In the genomic region with DNA sequence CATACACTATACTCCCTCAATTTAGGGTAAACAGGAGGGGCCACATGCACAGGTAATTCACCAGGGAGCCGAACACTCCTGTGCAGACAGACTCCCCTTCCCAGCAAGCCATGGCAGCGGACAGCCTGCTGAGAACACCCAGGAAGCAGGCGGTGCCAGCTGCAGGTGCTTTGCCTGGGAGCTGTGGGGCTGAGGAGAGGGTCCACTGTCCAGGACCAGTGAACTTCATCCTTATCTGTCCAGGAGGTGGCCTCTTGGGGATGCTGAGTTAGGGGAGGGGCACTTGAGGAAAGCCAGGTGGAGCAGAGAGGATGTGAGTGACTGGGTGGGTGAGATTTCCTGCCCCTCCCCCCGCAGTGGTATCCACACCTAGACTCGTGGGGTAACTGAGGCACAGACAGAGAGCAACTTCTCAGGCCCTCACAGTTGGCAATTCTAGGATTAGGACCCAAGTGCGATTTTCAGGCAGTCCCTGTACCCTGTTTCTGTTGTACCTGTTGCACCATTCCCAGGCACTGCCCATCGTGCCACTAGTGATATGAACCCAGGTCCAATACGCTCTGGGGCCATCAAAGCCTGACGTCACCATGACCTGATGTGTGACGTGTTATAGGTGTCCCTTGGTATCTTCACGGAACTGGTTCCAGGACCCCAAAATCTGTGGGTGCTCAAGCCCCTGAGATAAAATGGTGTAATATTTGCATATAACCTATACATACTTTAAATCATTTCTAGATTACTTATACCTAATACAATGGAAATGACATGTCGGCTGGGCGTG, we compare ENCODE assay signal across 7 cellular contexts. TPM values are rescaled to one million over a fixed set of nuclear protein-coding genes. Genes with fewer than 3 reads are reported as not detected.
DNase-seq lines count a peak whose midpoint lies in the region; ATAC-seq and TF ChIP-seq lines count a peak whose summit lies in the region.

No MANE protein-coding gene starts in this region.

- peak overlapping the region in 1 of 2 donors; percentile 87 for H3K9ac ChIP-seq in stomach smooth muscle (ENCODE audit: low read length in 2 of 2)

- DNase-seq in HFFc6 (no peak), immature natural killer cell (no peak), epidermal melanocyte (ENCODE audit: insufficient read length, low spot score) (no peak), NCI-H2107 (lab: John Stamatoyannopoulos, UW) (no peak)

- H3K36me3 Mint-ChIP-seq in HFFc6 (ENCODE audit: low read depth) (0 out of 2 replicates have a peak, but pooled peaks cover 4% of the 10 kb centered on the region), immature natural killer cell (no peaks in the 10 kb centered on the region)
- H3K36me3 Mint-ChIP-seq in activated naive CD8-positive, alpha-beta T cell, result no peaks in the 10 kb centered on the region

- H3K27ac Mint-ChIP-seq in HFFc6 (peak overlapping the region; percentile 89; the same call in 1 of the 2 replicates), immature natural killer cell (peak overlapping the region in 4 of 6 donors; percentile 49 to 84 (median 72))
- H3K27ac Mint-ChIP-seq in activated naive CD8-positive, alpha-beta T cell, result no peak overlapping the region

- peaks cover 5 to 8% of the 10 kb centered on the region in 2 donors for H3K36me3 ChIP-seq in stomach smooth muscle (ENCODE audit: control insufficient read depth in 2 of 2, insufficient read depth in 2 of 2, low read length in 2 of 2)

- no peaks in the 10 kb centered on the region for H3K9me3 ChIP-seq in stomach smooth muscle (ENCODE audit: control insufficient read depth in 2 of 2, low read length in 2 of 2)

- peak overlapping the region; percentile 81 to 96 for H3K4me3 ChIP-seq in stomach smooth muscle (ENCODE audit: low read length in 2 of 2)

- peak overlapping the region; percentile 85 for H3K27ac ChIP-seq in stomach smooth muscle (ENCODE audit: low read length)

- no peaks in the 10 kb centered on the region for H3K9me3 Mint-ChIP-seq in HFFc6
- H3K9me3 Mint-ChIP-seq in activated naive CD8-positive, alpha-beta T cell (ENCODE audit: low read depth), result no peaks in the 10 kb centered on the region
- no peaks in the 10 kb centered on the region for H3K9me3 Mint-ChIP-seq in immature natural killer cell

- H3K4me1 ChIP-seq in stomach smooth muscle (ENCODE audit: control insufficient read depth, insufficient read depth, low read length), result peaks cover 18% of the 10 kb centered on the region

- H3K4me1 Mint-ChIP-seq in HFFc6 (ENCODE audit: low read depth) (peaks cover 28% of the 10 kb centered on the region), immature natural killer cell (peaks cover 29 to 33% of the 10 kb centered on the region in 2 donors)
- H3K4me1 Mint-ChIP-seq in activated naive CD8-positive, alpha-beta T cell (ENCODE audit: low read depth), result peaks cover 14% of the 10 kb centered on the region

- H3K4me3 Mint-ChIP-seq in HFFc6 (peak overlapping the region; percentile 97), immature natural killer cell (peak overlapping the region; percentile 89 to 96 (median 94))
- peak overlapping the region; percentile 90 for H3K4me3 Mint-ChIP-seq in activated naive CD8-positive, alpha-beta T cell

- ATAC-seq in GM21390 (IDR thresholded peaks at IDR 0.05; ENCODE audit: unreplicated experiment), result no peak

- H3K27me3 Mint-ChIP-seq in HFFc6 (ENCODE audit: insufficient read depth), result peaks cover 6% of the 10 kb centered on the region
- no peaks in the 10 kb centered on the region for H3K27me3 Mint-ChIP-seq in activated naive CD8-positive, alpha-beta T cell
- peaks cover 2 to 7% (median 6%) of the 10 kb centered on the region in 3 donors for H3K27me3 Mint-ChIP-seq in immature natural killer cell (ENCODE audit: low read depth in 3 of 3)

- no peaks in the 10 kb centered on the region for H3K27me3 ChIP-seq in stomach smooth muscle (ENCODE audit: control insufficient read depth in 1 of 2, insufficient read depth in 2 of 2, low read length in 2 of 2)

- TF ChIP-seq CTCF in HFFc6 (IDR thresholded peaks at IDR 0.05), result peak; percentile 8

RNA-seq across cellular contexts. Expression of gene GRN, which starts 1.2 kb away (rescaled TPM):
- 100 to 1,000 TPM; 186 to 249 (median 221) TPM for total RNA-seq in HFFc6 (2021; fragmentation: NEBNext Ultra II Directional; extraction: Animal tissue kit (Norgen Biotek cat#: 25700))
- 100 to 1,000 TPM in 1 of 3 donors, 10 to 100 TPM in 2; 50.9 to 103 (median 73.3) TPM for polyA plus RNA-seq in immature natural killer cell

RNA-seq across cellular contexts. Expression of gene FAM171A2, which starts 17.4 kb away (rescaled TPM):
- 1 to 10 TPM; 1.6 to 1.9 (median 1.8) TPM for total RNA-seq in HFFc6 (2021; fragmentation: NEBNext Ultra II Directional; extraction: Animal tissue kit (Norgen Biotek cat#: 25700))
- under 1 TPM in 1 of 3 donors, not detected in 2; 0.07 TPM for polyA plus RNA-seq in immature natural killer cell

RNA-seq across cellular contexts. Expression of gene SLC25A39, which starts 21.6 kb away (rescaled TPM):
- 100 to 1,000 TPM in 5 of 6 experiments, 10 to 100 TPM in 1; 94.8 to 116 (median 108) TPM for total RNA-seq in HFFc6 (2021; fragmentation: NEBNext Ultra II Directional; extraction: Animal tissue kit (Norgen Biotek cat#: 25700))
- polyA plus RNA-seq in immature natural killer cell, result 100 to 1,000 TPM; 125 to 158 (median 127) TPM

RNA-seq across cellular contexts. Expression of gene RUNDC3A, which starts 37.9 kb away (rescaled TPM):
- total RNA-seq in HFFc6 (2021; fragmentation: NEBNext Ultra II Directional; extraction: Animal tissue kit (Norgen Biotek cat#: 25700)), result under 1 TPM in 1 of 6 experiments, not detected in 5; 0.17 TPM
- not detected for polyA plus RNA-seq in immature natural killer cell

RNA-seq across cellular contexts. Expression of gene ITGA2B, which starts 43.2 kb away (rescaled TPM):
- total RNA-seq in HFFc6 (2021; fragmentation: NEBNext Ultra II Directional; extraction: Animal tissue kit (Norgen Biotek cat#: 25700)), result under 1 TPM in 2 of 6 experiments, not detected in 4; 0.18 to 0.19 TPM
- polyA plus RNA-seq in immature natural killer cell, result 1 to 10 TPM; 1.9 to 9.3 (median 2.8) TPM
